In genomic region chrX:920234-920799, GRCh38 we compare ENCODE assay signal across 21 cellular contexts.
DNase-seq lines count a peak whose midpoint lies in the region; ATAC-seq and TF ChIP-seq lines count a peak whose summit lies in the region.
"Had no signal": no experiment of that assay in that cellular context is flagged by ENCODE, and none has a peak within 500 bp of the region (broad histone marks: within the 10 kb centered on the region; RNA-seq: fewer than 3 reads in every experiment).

No MANE protein-coding gene starts in this region.

- H3K4me3 Mint-ChIP-seq in CD4-positive, alpha-beta memory T cell: no peak overlapping the region
- H3K4me3 Mint-ChIP-seq: naive thymus-derived CD8-positive, alpha-beta T cell had no signal

- DNase-seq in Daoy (ENCODE audit: low read depth) (peak; percentile 79), M059J (ENCODE audit: low read depth) (peak; percentile 24), fibroblast of the conjunctiva (ENCODE audit: low read depth) (peak; percentile 38), activated T-cell treated with anti-CD3 and anti-CD28 coated beads for 4 hours (no peak), MM.1S (no peak)
- DNase-seq in CD4-positive, alpha-beta memory T cell: no peak
- DNase-seq in stimulated activated naive CD8-positive, alpha-beta T cell treated with anti-CD3 and anti-CD28 coated beads, Interleukin-15, Interleukin-2, amounts not matched to agents 100 U/mL and 50 U/mL, for 24 hours: no peak
- DNase-seq: activated CD4-positive, alpha-beta T cell treated with anti-CD3 and anti-CD28 coated beads, Interleukin-2, amount 50 U/mL, for 1 hour; AML-193; amygdala; colonic mucosa; left ventricle myocardium inferior; NCI-H1436 treated with DMSO at 0.1 percent for 48 hours; NCI-H226; SIG-M5; stimulated activated CD4-positive, alpha-beta T cell treated with anti-CD3 and anti-CD28 coated beads, Interleukin-4, amount 100 ng/mL, for 1 hour; thyroid gland had no signal

- CTCF ChIA-PET in CD4-positive, alpha-beta memory T cell (lab: Charles Lee; ENCODE audit: partially characterized antibody): no interaction called here

- POLR2A ChIA-PET in CD4-positive, alpha-beta memory T cell (lab: Charles Lee; ENCODE audit: partially characterized antibody): no interaction called here

- no peaks in the 10 kb centered on the region for H3K36me3 Mint-ChIP-seq in CD4-positive, alpha-beta memory T cell
- H3K36me3 Mint-ChIP-seq: naive thymus-derived CD8-positive, alpha-beta T cell had no signal

- no peaks in the 10 kb centered on the region for H3K9me3 ChIP-seq in parathyroid adenoma (ENCODE audit: control insufficient read depth, low read length)
- H3K9me3 ChIP-seq in CD4-positive, alpha-beta memory T cell (ENCODE audit: control insufficient read depth in 1 of 2, low read length in 2 of 2): no peaks in the 10 kb centered on the region
- no peaks in the 10 kb centered on the region for H3K9me3 ChIP-seq in MM.1S (replicated peaks; ENCODE audit: insufficient read depth, low read length)
- H3K9me3 ChIP-seq: colonic mucosa, thyroid gland had no signal

- intact Hi-C loops in CD4-positive, alpha-beta memory T cell (cut with micrococcal nuclease): no loop called here

- H3K79me2 ChIP-seq in parathyroid adenoma (no peaks in the 10 kb centered on the region), MM.1S (ENCODE audit: low read length) (no peaks in the 10 kb centered on the region)

- no peaks in the 10 kb centered on the region for H3K36me3 ChIP-seq in parathyroid adenoma (ENCODE audit: control insufficient read depth, insufficient read depth, low read length)
- no peaks in the 10 kb centered on the region for H3K36me3 ChIP-seq in CD4-positive, alpha-beta memory T cell (ENCODE audit: insufficient read depth, low read length)
- H3K36me3 ChIP-seq in MM.1S (replicated peaks; ENCODE audit: insufficient read depth, low read length): no peaks in the 10 kb centered on the region
- H3K36me3 ChIP-seq: colonic mucosa, left ventricle myocardium inferior, thyroid gland had no signal

- no peak for ATAC-seq in stimulated activated naive CD8-positive, alpha-beta T cell treated with anti-CD3 and anti-CD28 coated beads, Interleukin-15, Interleukin-2, amounts not matched to agents 100 U/mL and 50 U/mL, for 24 hours
- ATAC-seq: GM12878; K562; naive thymus-derived CD8-positive, alpha-beta T cell had no signal

- H3K27ac Mint-ChIP-seq in CD4-positive, alpha-beta memory T cell: peak overlapping the region in 1 of 7 donors; percentile 73
- H3K27ac Mint-ChIP-seq: naive thymus-derived CD8-positive, alpha-beta T cell had no signal

- no peaks in the 10 kb centered on the region for H3K4me1 ChIP-seq in parathyroid adenoma
- H3K4me1 ChIP-seq in CD4-positive, alpha-beta memory T cell (ENCODE audit: insufficient read depth, low read length): no peaks in the 10 kb centered on the region
- H3K4me1 ChIP-seq in MM.1S (ENCODE audit: low read length): no peaks in the 10 kb centered on the region
- H3K4me1 ChIP-seq: colonic mucosa, left ventricle myocardium inferior, thyroid gland had no signal

- no peak for TF ChIP-seq CTCF in parathyroid adenoma (IDR thresholded peaks at IDR 0.05)
- TF ChIP-seq CTCF in MM.1S (IDR thresholded peaks at IDR 0.05; ENCODE audit: low read length): no peak

- no peak overlapping the region for H3K27ac ChIP-seq in parathyroid adenoma
- H3K27ac ChIP-seq in CD4-positive, alpha-beta memory T cell (ENCODE audit: low read depth, low read length): no peak overlapping the region
- no peak overlapping the region for H3K27ac ChIP-seq in MM.1S (ENCODE audit: low read length)
- H3K27ac ChIP-seq: colonic mucosa, left ventricle myocardium inferior, thyroid gland had no signal

- no peaks in the 10 kb centered on the region for H4K20me1 ChIP-seq in MM.1S (ENCODE audit: insufficient read depth, low read length)

- H3K27me3 Mint-ChIP-seq in CD4-positive, alpha-beta memory T cell: no peaks in the 10 kb centered on the region
- H3K27me3 Mint-ChIP-seq: naive thymus-derived CD8-positive, alpha-beta T cell had no signal

- H3K4me2 ChIP-seq in parathyroid adenoma (ENCODE audit: low read length): peak overlapping the region; percentile 18
- H3K4me2 ChIP-seq in MM.1S (ENCODE audit: low read depth, low read length): no peak overlapping the region

- no peaks in the 10 kb centered on the region for H3F3A ChIP-seq in MM.1S (ENCODE audit: insufficient read depth, low read length)

- H3K9ac ChIP-seq in parathyroid adenoma (no peak overlapping the region), MM.1S (ENCODE audit: low read length) (no peak overlapping the region)

- H3K9me3 Mint-ChIP-seq in CD4-positive, alpha-beta memory T cell: peaks cover 0 to 4% (median 0%) of the 10 kb centered on the region in 8 donors

- H3K27me3 ChIP-seq in parathyroid adenoma (ENCODE audit: control insufficient read depth, insufficient read depth, low read length) (no peaks in the 10 kb centered on the region), MM.1S (replicated peaks; ENCODE audit: insufficient read depth, low read length) (no peaks in the 10 kb centered on the region)
- H3K27me3 ChIP-seq in CD4-positive, alpha-beta memory T cell (ENCODE audit: insufficient read depth, low read length): no peaks in the 10 kb centered on the region
- H3K27me3 ChIP-seq: colonic mucosa, thyroid gland had no signal

- no peak overlapping the region for H2AFZ ChIP-seq in parathyroid adenoma
- no peak overlapping the region for H2AFZ ChIP-seq in MM.1S (ENCODE audit: low read length)

- no peaks in the 10 kb centered on the region for H3K4me1 Mint-ChIP-seq in CD4-positive, alpha-beta memory T cell
- H3K4me1 Mint-ChIP-seq: naive thymus-derived CD8-positive, alpha-beta T cell had no signal

- no peaks in the 10 kb centered on the region for H3K9me2 ChIP-seq in MM.1S (replicated peaks; ENCODE audit: insufficient read depth, low read length)

- H3K4me3 ChIP-seq in parathyroid adenoma (ENCODE audit: low read depth, low read length) (no peak overlapping the region), MM.1S (ENCODE audit: low read length) (no peak overlapping the region)
- no peak overlapping the region for H3K4me3 ChIP-seq in CD4-positive, alpha-beta memory T cell (ENCODE audit: low read length in 2 of 2)
- H3K4me3 ChIP-seq: colonic mucosa, GM12878, K562, left ventricle myocardium inferior, thyroid gland had no signal

Comparison
In these comparisons a context has a peak if more than half of its experiments do, and no peak if none do; other contexts are left out.
1. DNase-seq: peak in Daoy (single experiment), M059J (single experiment) and fibroblast of the conjunctiva (single experiment); none in CD4-positive, alpha-beta memory T cell (0 of 5), activated T-cell treated with anti-CD3 and anti-CD28 coated beads for 4 hours (single experiment), MM.1S (single experiment) and stimulated activated naive CD8-positive, alpha-beta T cell treated with anti-CD3 and anti-CD28 coated beads, Interleukin-15, Interleukin-2, amounts not matched to agents 100 U/mL and 50 U/mL, for 24 hours (single experiment).